13 cellular contexts compared by ENCODE assay signal in the genomic region with DNA sequence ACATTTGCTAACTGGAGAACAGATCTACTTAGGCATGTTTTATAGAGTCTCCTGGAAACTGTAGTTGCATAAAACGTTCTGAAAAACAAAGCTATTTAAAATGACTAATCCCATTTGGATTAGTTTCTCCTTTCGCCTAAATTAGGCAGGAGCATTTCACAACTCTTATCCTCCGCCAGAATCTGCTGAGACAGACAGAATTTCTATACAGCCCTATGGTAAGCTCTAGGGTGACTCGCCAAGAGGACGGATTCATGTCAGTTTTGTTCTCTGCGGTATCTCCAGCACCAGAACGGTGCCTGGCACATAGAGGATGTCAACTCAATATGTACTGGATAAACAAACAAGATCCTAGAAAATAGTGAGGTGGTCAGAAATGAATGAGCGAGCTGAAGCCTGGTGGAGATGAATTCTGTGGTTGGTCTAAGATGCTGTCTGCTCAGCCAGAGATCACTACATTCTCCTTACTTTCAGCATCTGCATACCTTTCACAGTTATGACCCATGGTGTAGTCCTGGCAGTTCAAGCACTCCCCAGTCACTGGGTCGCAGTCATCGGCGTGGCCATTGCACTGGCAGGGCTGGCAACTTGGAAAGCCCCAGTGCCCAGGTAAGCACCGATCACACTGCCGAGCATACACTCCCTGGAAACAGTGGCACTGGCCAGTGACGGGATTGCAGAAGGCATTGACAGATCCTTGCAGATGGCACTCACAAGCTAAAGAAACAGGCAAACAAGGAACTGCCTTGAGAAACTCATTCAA. TPM values are rescaled to one million over a fixed set of nuclear protein-coding genes. Genes with fewer than 3 reads are reported as not detected.
A peak's percentile ranks its signal among the peaks of the same experiment; 100 is the strongest.
DNase-seq lines count a peak whose midpoint lies in the region; ATAC-seq and TF ChIP-seq lines count a peak whose summit lies in the region.
"Had no signal": no experiment of that assay in that cellular context is flagged by ENCODE, and none has a peak within 500 bp of the region (broad histone marks: within the 10 kb centered on the region; RNA-seq: fewer than 3 reads in every experiment).

No MANE protein-coding gene starts in this region.

- no peak overlapping the region for H3K4me3 Mint-ChIP-seq in activated CD4-positive, alpha-beta T cell treated with anti-CD3 and anti-CD28 coated beads, Interleukin-2, amount 10 ng/mL, durations not matched to agents 7 days and 5 days
- H3K4me3 Mint-ChIP-seq: immature natural killer cell had no signal

- DNase-seq in GM04504 (ENCODE audit: low read depth) (peak; percentile 76), astrocyte of the cerebellum (ENCODE audit: low read depth) (peak; percentile 74), left ventricle myocardium inferior (no peak), stomach (no peak), occipital lobe (lab: John Stamatoyannopoulos, UW) (no peak)
- no peak for DNase-seq in activated CD4-positive, alpha-beta T cell treated with anti-CD3 and anti-CD28 coated beads, Interleukin-2, amount 10 ng/mL, durations not matched to agents 7 days and 5 days
- DNase-seq in activated T-cell treated with anti-CD3 and anti-CD28 coated beads, Interleukin-2, amount 50 U/mL, for 48 hours: no peak
- DNase-seq: activated T-cell treated with anti-CD3 and anti-CD28 coated beads for 4 hours, colonic mucosa, immature natural killer cell, NCI-H524 treated with DMSO at 0.1 percent for 48 hours, T-helper 9 cell had no signal

- peak overlapping the region; percentile 76 for H3K27ac ChIP-seq in left ventricle myocardium inferior (replicated peaks)
- H3K27ac ChIP-seq in stomach: peak overlapping the region in 4 of 5 donors; percentile 59 to 76 (median 64)
- H3K27ac ChIP-seq: colonic mucosa had no signal

- no peak for TF ChIP-seq CTCF in astrocyte of the cerebellum (IDR thresholded peaks at IDR 0.05; ENCODE audit: low read depth, low read length, missing control alignments)
- no peak for TF ChIP-seq CTCF in left ventricle myocardium inferior (IDR thresholded peaks at IDR 0.05; ENCODE audit: borderline replicate concordance)
- TF ChIP-seq CTCF in stomach (IDR thresholded peaks at IDR 0.05): no peak

- H3K4me3 ChIP-seq in astrocyte of the cerebellum (ENCODE audit: low read depth, low read length) (no peak overlapping the region), left ventricle myocardium inferior (no peak overlapping the region), stomach (no peak overlapping the region)
- H3K4me3 ChIP-seq: colonic mucosa had no signal

- H3K4me1 Mint-ChIP-seq in activated CD4-positive, alpha-beta T cell treated with anti-CD3 and anti-CD28 coated beads, Interleukin-2, amount 10 ng/mL, durations not matched to agents 7 days and 5 days: no peaks in the 10 kb centered on the region
- H3K4me1 Mint-ChIP-seq: immature natural killer cell had no signal

- H3K9me3 ChIP-seq in left ventricle myocardium inferior (replicated peaks) (no peaks in the 10 kb centered on the region), stomach (no peaks in the 10 kb centered on the region)
- H3K9me3 ChIP-seq: colonic mucosa had no signal

- no peak for TF ChIP-seq EP300 in stomach (IDR thresholded peaks at IDR 0.05)

- no peaks in the 10 kb centered on the region for H3K36me3 Mint-ChIP-seq in activated CD4-positive, alpha-beta T cell treated with anti-CD3 and anti-CD28 coated beads, Interleukin-2, amount 10 ng/mL, durations not matched to agents 7 days and 5 days (ENCODE audit: low read depth)
- H3K36me3 Mint-ChIP-seq: immature natural killer cell had no signal

- WGBS in stomach, 5 donors: 69 to 88% (median 79%) methylated on average over 10 to 14 of the region's 14 CpGs

- no peak for ATAC-seq in GM19455 (IDR thresholded peaks at IDR 0.05; ENCODE audit: unreplicated experiment)

- H3K4me1 ChIP-seq in left ventricle myocardium inferior: peaks cover 48% of the 10 kb centered on the region
- H3K4me1 ChIP-seq in stomach: peaks cover 0 to 52% (median 13%) of the 10 kb centered on the region in 4 donors
- H3K4me1 ChIP-seq: colonic mucosa had no signal

- H3K9me3 Mint-ChIP-seq in activated CD4-positive, alpha-beta T cell treated with anti-CD3 and anti-CD28 coated beads, Interleukin-2, amount 10 ng/mL, durations not matched to agents 7 days and 5 days: no peaks in the 10 kb centered on the region
- H3K9me3 Mint-ChIP-seq: immature natural killer cell had no signal

- intact Hi-C loops in left ventricle myocardium inferior (cut with micrococcal nuclease) (no loop called here), stomach (cut with DNase I; ENCODE audit: low total_unique reads) (no loop called here)

- H3K27ac Mint-ChIP-seq in activated CD4-positive, alpha-beta T cell treated with anti-CD3 and anti-CD28 coated beads, Interleukin-2, amount 10 ng/mL, durations not matched to agents 7 days and 5 days: no peak overlapping the region
- H3K27ac Mint-ChIP-seq: immature natural killer cell had no signal

- POLR2A ChIA-PET in activated CD4-positive, alpha-beta T cell treated with anti-CD3 and anti-CD28 coated beads, Interleukin-2, amount 10 ng/mL, durations not matched to agents 7 days and 5 days (lab: Charles Lee): no interaction called here

- in situ Hi-C loops in astrocyte of the cerebellum (cut with HindIII; ENCODE audit: low sequenced_read_pairs): no loop called here

- TF ChIP-seq POLR2A in stomach (IDR thresholded peaks at IDR 0.05): no peak

- peaks cover 81% of the 10 kb centered on the region for H3K36me3 ChIP-seq in left ventricle myocardium inferior
- peaks cover 21 to 79% (median 74%) of the 10 kb centered on the region in 4 donors for H3K36me3 ChIP-seq in stomach

- CTCF ChIA-PET in activated CD4-positive, alpha-beta T cell treated with anti-CD3 and anti-CD28 coated beads, Interleukin-2, amount 10 ng/mL, durations not matched to agents 7 days and 5 days (lab: Charles Lee): no interaction called here

- H3K27me3 ChIP-seq in left ventricle myocardium inferior (ENCODE audit: low read depth): no peaks in the 10 kb centered on the region
- no peaks in the 10 kb centered on the region for H3K27me3 ChIP-seq in stomach
- H3K27me3 ChIP-seq: colonic mucosa had no signal

- peaks cover 14% of the 10 kb centered on the region for H3K27me3 Mint-ChIP-seq in activated CD4-positive, alpha-beta T cell treated with anti-CD3 and anti-CD28 coated beads, Interleukin-2, amount 10 ng/mL, durations not matched to agents 7 days and 5 days

RNA-seq across cellular contexts. Expression of a gene that starts 44.0 kb away (rescaled TPM):
- 60.0 TPM for total RNA-seq in left ventricle myocardium inferior
- 100 to 1,000 TPM in 4 of 5 donors, 10 to 100 TPM in 1; 85.7 to 399 (median 165) TPM for total RNA-seq in stomach
- polyA plus RNA-seq in stomach: 10 to 100 TPM; 50.0 to 76.5 (median 68.7) TPM
- not detected for total RNA-seq in activated CD4-positive, alpha-beta T cell treated with anti-CD3 and anti-CD28 coated beads, Interleukin-2, amount 10 ng/mL, durations not matched to agents 7 days and 5 days
- total RNA-seq in occipital lobe: 31.4 TPM

Comparison
In these comparisons a context has a peak if more than half of its experiments do, and no peak if none do; other contexts are left out.
1. DNase-seq: peak in GM04504 (single experiment) and astrocyte of the cerebellum (single experiment); none in left ventricle myocardium inferior (single experiment), stomach (single experiment), activated CD4-positive, alpha-beta T cell treated with anti-CD3 and anti-CD28 coated beads, Interleukin-2, amount 10 ng/mL, durations not matched to agents 7 days and 5 days (single experiment), activated T-cell treated with anti-CD3 and anti-CD28 coated beads, Interleukin-2, amount 50 U/mL, for 48 hours (0 of 2) and occipital lobe (single experiment).
2. RNA of a gene that starts 44.0 kb away (total RNA-seq): 85.7 to 399 TPM in stomach, 60.0 TPM in left ventricle myocardium inferior (single experiment) and 31.4 TPM in occipital lobe (single experiment); not detected in activated CD4-positive, alpha-beta T cell treated with anti-CD3 and anti-CD28 coated beads, Interleukin-2, amount 10 ng/mL, durations not matched to agents 7 days and 5 days; every median in the first group is over 10 times any median in the second.